21 cellular contexts compared by ENCODE assay signal in genomic region chr5:77635617-77636422, GRCh38. TPM values are rescaled to one million over a fixed set of nuclear protein-coding genes. Genes with fewer than 3 reads are reported as not detected.
DNase-seq lines count a peak whose midpoint lies in the region; ATAC-seq and TF ChIP-seq lines count a peak whose summit lies in the region.
"Had no signal": no experiment of that assay in that cellular context is flagged by ENCODE, and none has a peak within 500 bp of the region (broad histone marks: within the 10 kb centered on the region; RNA-seq: fewer than 3 reads in every experiment).

No MANE protein-coding gene starts in this region.

- no peak overlapping the region for H3K4ac ChIP-seq in mesendoderm (ENCODE audit: low read depth, low read length)

- H3K4me1 Mint-ChIP-seq in T-helper 1 cell treated with Interleukin-12 subunit alpha and Interleukin-12 subunit beta and Interleukin-4 antibody, amounts not matched to agents 30 μg/mL and 1 μg/mL, for 36 hours (ENCODE audit: low read depth) = peaks cover 11% of the 10 kb centered on the region
- peaks cover 12% of the 10 kb centered on the region for H3K4me1 Mint-ChIP-seq in activated B cell treated with CpG ODN at 0.5 μM for 24 hours

- TF ChIP-seq CTCF in activated B cell treated with CpG ODN at 0.5 μM for 24 hours (IDR thresholded peaks at IDR 0.05) (no peak), left ventricle myocardium inferior (IDR thresholded peaks at IDR 0.05; ENCODE audit: borderline replicate concordance) (no peak), uterus (IDR thresholded peaks at IDR 0.05) (no peak)

- no peak overlapping the region for H2AK5ac ChIP-seq in mesendoderm (ENCODE audit: low read length)

- H3K9me3 ChIP-seq in left ventricle myocardium inferior (replicated peaks) (no peaks in the 10 kb centered on the region), uterus (no peaks in the 10 kb centered on the region)
- H3K9me3 ChIP-seq: esophagus squamous epithelium, heart right ventricle, mucosa of descending colon, pancreas had no signal

- no peak overlapping the region for H3K4me2 ChIP-seq in mesendoderm (ENCODE audit: low read length)

- H2BK120ac ChIP-seq in mesendoderm (ENCODE audit: low read depth, low read length) = no peak overlapping the region

- CTCF ChIA-PET in activated B cell treated with CpG ODN at 0.5 μM for 24 hours (lab: Charles Lee) = no interaction called here

- H2BK5ac ChIP-seq in mesendoderm (ENCODE audit: low read length) = no peak overlapping the region

- POLR2A ChIA-PET in activated B cell treated with CpG ODN at 0.5 μM for 24 hours (lab: Charles Lee) = interaction anchor here (0.6 kb wide), 1 partner anchor 169 kb away, joined by 5 read pairs; no protein-coding TSS in a partner anchor

- no peak overlapping the region for H3K56ac ChIP-seq in mesendoderm (ENCODE audit: low read length)

- H3K79me2 ChIP-seq in mesendoderm (ENCODE audit: control insufficient read depth, insufficient read depth, low read length) = no peaks in the 10 kb centered on the region

- H3K9me3 Mint-ChIP-seq in T-helper 1 cell treated with Interleukin-12 subunit alpha and Interleukin-12 subunit beta and Interleukin-4 antibody, amounts not matched to agents 30 μg/mL and 1 μg/mL, for 36 hours = peaks cover 16% of the 10 kb centered on the region
- peaks cover 10% of the 10 kb centered on the region for H3K9me3 Mint-ChIP-seq in activated B cell treated with CpG ODN at 0.5 μM for 24 hours
- H3K9me3 Mint-ChIP-seq: dendritic cell treated with granulocyte-macrophage colony-stimulating factor and Interleukin-4, amounts not matched to agents 40 ng/mL and 50 ng/mL, for 4 days; type B pancreatic cell had no signal

- H3K27me3 Mint-ChIP-seq in T-helper 1 cell treated with Interleukin-12 subunit alpha and Interleukin-12 subunit beta and Interleukin-4 antibody, amounts not matched to agents 30 μg/mL and 1 μg/mL, for 36 hours (ENCODE audit: low read depth) = peaks cover 81% of the 10 kb centered on the region
- H3K27me3 Mint-ChIP-seq in activated B cell treated with CpG ODN at 0.5 μM for 24 hours = peaks cover 56% of the 10 kb centered on the region

- TF ChIP-seq POLR2A in uterus (IDR thresholded peaks at IDR 0.05) = no peak

- intact Hi-C loops in activated B cell treated with CpG ODN at 0.5 μM for 24 hours (cut with micrococcal nuclease) = no loop called here
- intact Hi-C loops in left ventricle myocardium inferior (cut with micrococcal nuclease) = no loop called here
- intact Hi-C loops in uterus (cut with DNase I; ENCODE audit: low total_unique reads) = no loop called here

- H3K4me1 ChIP-seq in mesendoderm (ENCODE audit: control insufficient read depth, low read depth, low read length) = peaks cover 2% of the 10 kb centered on the region
- peaks cover 39% of the 10 kb centered on the region for H3K4me1 ChIP-seq in left ventricle myocardium inferior
- H3K4me1 ChIP-seq in uterus = no peaks in the 10 kb centered on the region

- peaks cover 12% of the 10 kb centered on the region for H3K36me3 Mint-ChIP-seq in T-helper 1 cell treated with Interleukin-12 subunit alpha and Interleukin-12 subunit beta and Interleukin-4 antibody, amounts not matched to agents 30 μg/mL and 1 μg/mL, for 36 hours (ENCODE audit: low read depth)
- peaks cover 3% of the 10 kb centered on the region for H3K36me3 Mint-ChIP-seq in activated B cell treated with CpG ODN at 0.5 μM for 24 hours (ENCODE audit: low read depth)
- H3K36me3 Mint-ChIP-seq: type B pancreatic cell had no signal

- no peak overlapping the region for H3K23ac ChIP-seq in mesendoderm (ENCODE audit: low read length)

- no peak overlapping the region for H3K4me3 ChIP-seq in mesendoderm (ENCODE audit: low read length)
- no peak overlapping the region for H3K4me3 ChIP-seq in left ventricle myocardium inferior
- H3K4me3 ChIP-seq in uterus = no peak overlapping the region
- H3K4me3 ChIP-seq: body of pancreas, esophagus squamous epithelium, heart right ventricle, mucosa of descending colon, pancreas had no signal

- no peaks in the 10 kb centered on the region for H3K36me3 ChIP-seq in mesendoderm (ENCODE audit: control insufficient read depth, insufficient read depth, low read length)
- no peaks in the 10 kb centered on the region for H3K36me3 ChIP-seq in left ventricle myocardium inferior
- H3K36me3 ChIP-seq in uterus = no peaks in the 10 kb centered on the region
- H3K36me3 ChIP-seq: esophagus squamous epithelium, heart right ventricle, pancreas had no signal

- no peak overlapping the region for H3K9ac ChIP-seq in mesendoderm (ENCODE audit: low read length)

- DNase-seq in T-helper 1 cell (no peak), DMS153 treated with DMSO at 0.1 percent for 48 hours (lab: John Stamatoyannopoulos, UW; ENCODE audit: unreplicated experiment) (peak; percentile 20), activated B cell treated with CpG ODN at 0.5 μM for 24 hours (no peak), mesendoderm (peak; percentile 41), left ventricle myocardium inferior (no peak), uterus (no peak), AG08396 (ENCODE audit: low spot score) (no peak)
- DNase-seq: activated gamma-delta T cell treated with Interleukin-2 at 50 U/mL for 16 hours, body of pancreas, COR-L47, esophagus squamous epithelium, heart right ventricle, mucosa of descending colon, NCI-H226, pancreas had no signal

- H4K8ac ChIP-seq in mesendoderm (ENCODE audit: low read depth, low read length) = no peak overlapping the region

- H3K18ac ChIP-seq in mesendoderm (ENCODE audit: low read length) = no peak overlapping the region

- peak overlapping the region; percentile 67 for H3K27ac Mint-ChIP-seq in T-helper 1 cell treated with Interleukin-12 subunit alpha and Interleukin-12 subunit beta and Interleukin-4 antibody, amounts not matched to agents 30 μg/mL and 1 μg/mL, for 36 hours
- H3K27ac Mint-ChIP-seq in activated B cell treated with CpG ODN at 0.5 μM for 24 hours = peak overlapping the region; percentile 61
- H3K27ac Mint-ChIP-seq: dendritic cell treated with granulocyte-macrophage colony-stimulating factor and Interleukin-4, amounts not matched to agents 40 ng/mL and 50 ng/mL, for 4 days; stimulated activated effector memory CD8-positive, alpha-beta T cell treated with anti-CD3 and anti-CD28 coated beads, Interleukin-12 subunit alpha, Interleukin-12 subunit beta, amount 100 ng/mL, for 72 hours; type B pancreatic cell had no signal

- H3K27me3 ChIP-seq in mesendoderm (ENCODE audit: insufficient read depth, low read length, poor library complexity) = peaks cover 59% of the 10 kb centered on the region
- peaks cover 100% of the 10 kb centered on the region for H3K27me3 ChIP-seq in left ventricle myocardium inferior (ENCODE audit: low read depth)
- H3K27me3 ChIP-seq in uterus = peaks cover 27 to 99% of the 10 kb centered on the region in 2 donors

- no CpG with 5 or more reads among the region's 20 CpGs for WGBS in mesendoderm (ENCODE audit: extremely low coverage, insufficient coverage, low lambda C conversion rate)

- no peaks in the 10 kb centered on the region for H3K79me1 ChIP-seq in mesendoderm (ENCODE audit: low read length)

- no peak for ATAC-seq in activated B cell treated with CpG ODN at 0.5 μM for 24 hours (ENCODE audit: low read depth)
- ATAC-seq: body of pancreas; heart right ventricle; mucosa of descending colon; stimulated activated effector memory CD8-positive, alpha-beta T cell treated with anti-CD3 and anti-CD28 coated beads, Interleukin-12 subunit alpha, Interleukin-12 subunit beta, amount 100 ng/mL, for 72 hours had no signal

- H3K27ac ChIP-seq in mesendoderm (ENCODE audit: low read depth, low read length) (no peak overlapping the region), left ventricle myocardium inferior (replicated peaks) (no peak overlapping the region), uterus (no peak overlapping the region)
- H3K27ac ChIP-seq: body of pancreas, esophagus squamous epithelium, heart right ventricle, pancreas had no signal

- H3K4me3 Mint-ChIP-seq in T-helper 1 cell treated with Interleukin-12 subunit alpha and Interleukin-12 subunit beta and Interleukin-4 antibody, amounts not matched to agents 30 μg/mL and 1 μg/mL, for 36 hours = no peak overlapping the region
- no peak overlapping the region for H3K4me3 Mint-ChIP-seq in activated B cell treated with CpG ODN at 0.5 μM for 24 hours
- H3K4me3 Mint-ChIP-seq: dendritic cell treated with granulocyte-macrophage colony-stimulating factor and Interleukin-4, amounts not matched to agents 40 ng/mL and 50 ng/mL, for 4 days; stimulated activated effector memory CD8-positive, alpha-beta T cell treated with anti-CD3 and anti-CD28 coated beads, Interleukin-12 subunit alpha, Interleukin-12 subunit beta, amount 100 ng/mL, for 72 hours; type B pancreatic cell had no signal

- H4K5ac ChIP-seq in mesendoderm (ENCODE audit: low read length) = no peak overlapping the region

- no peak overlapping the region for H2BK15ac ChIP-seq in mesendoderm (replicated peaks; ENCODE audit: low read depth)

RNA-seq across cellular contexts. Expression of gene OTP, which starts 2.7 kb away (rescaled TPM):
- total RNA-seq in activated B cell treated with CpG ODN at 0.5 μM for 24 hours (not detected in 2 replicates), left ventricle myocardium inferior (not detected), uterus (not detected)
- polyA plus RNA-seq in mesendoderm (2013, experiment 1 of 2) = 0.01 TPM
- not detected for polyA plus RNA-seq in mesendoderm (2013, experiment 2 of 2)
- total RNA-seq: body of pancreas, esophagus squamous epithelium, heart right ventricle, kidney, mucosa of descending colon, pancreas, skeletal muscle tissue had no signal
- polyA plus RNA-seq: heart right ventricle, pancreas had no signal

Comparison
In these comparisons a context has a peak if more than half of its experiments do, and no peak if none do; other contexts are left out.
1. DNase-seq: peak in DMS153 treated with DMSO at 0.1 percent for 48 hours (single experiment) and mesendoderm (single experiment); none in T-helper 1 cell (0 of 5), activated B cell treated with CpG ODN at 0.5 μM for 24 hours (single experiment), left ventricle myocardium inferior (single experiment), uterus (0 of 2) and AG08396 (single experiment).